In genomic region chr19:17872251-17873001, GRCh38 we compare ENCODE assay signal across 13 cellular contexts. TPM values are rescaled to one million over a fixed set of nuclear protein-coding genes. Genes with fewer than 3 reads are reported as not detected.
DNase-seq lines count a peak whose midpoint lies in the region; ATAC-seq and TF ChIP-seq lines count a peak whose summit lies in the region.
"Had no signal": no experiment of that assay in that cellular context is flagged by ENCODE, and none has a peak within 500 bp of the region (broad histone marks: within the 10 kb centered on the region; RNA-seq: fewer than 3 reads in every experiment).

No MANE protein-coding gene starts in this region.

- no peaks in the 10 kb centered on the region for H3K9me3 Mint-ChIP-seq in GM23338
- H3K9me3 Mint-ChIP-seq in effector memory CD8-positive, alpha-beta T cell, result no peaks in the 10 kb centered on the region
- H3K9me3 Mint-ChIP-seq: brain had no signal

- H3K4me1 ChIP-seq in GM23338 (ENCODE audit: insufficient read depth), result peaks cover 12% of the 10 kb centered on the region; the same call in 1 of the 2 replicates

- H3K4me3 Mint-ChIP-seq in GM23338, result no peak overlapping the region
- peak overlapping the region; percentile 50 to 62 for H3K4me3 Mint-ChIP-seq in effector memory CD8-positive, alpha-beta T cell
- H3K4me3 Mint-ChIP-seq: brain had no signal

- no peak for TF ChIP-seq CTCF in GM23338 (conservative IDR thresholded peaks at IDR 0.05; ENCODE audit: low read depth in 2 of 2)

- 0 out of 2 replicates have a peak overlapping the region, but pooled peaks have one; percentile 48 for H3K4me2 ChIP-seq in GM23338

- H3K27me3 ChIP-seq in GM23338 (ENCODE audit: insufficient read depth), result peaks cover 41% of the 10 kb centered on the region

- no peaks in the 10 kb centered on the region for H3K36me3 ChIP-seq in GM23338 (ENCODE audit: insufficient read depth)

- DNase-seq in GM23338 (ENCODE audit: low spot score) (peak; percentile 39), NCI-H1417 treated with DMSO at 0.1 percent for 48 hours (lab: John Stamatoyannopoulos, UW) (no peak), NCI-H2196 treated with DMSO at 0.1 percent for 48 hours (lab: John Stamatoyannopoulos, UW; ENCODE audit: unreplicated experiment) (no peak)
- DNase-seq in activated CD4-positive, alpha-beta T cell treated with anti-CD3 and anti-CD28 coated beads for 48 hours, result peak; percentile 78
- no peak for DNase-seq in effector memory CD8-positive, alpha-beta T cell
- DNase-seq in stimulated activated CD4-positive, alpha-beta T cell treated with anti-CD3 and anti-CD28 coated beads, Interleukin-1b, Interleukin-23, amount 100 ng/mL, for 48 hours, result peak; percentile 75
- no peak for DNase-seq in effector CD4-positive, alpha-beta T cell
- DNase-seq: foreskin fibroblast, T1000 had no signal

- H3K9me2 ChIP-seq in GM23338 (ENCODE audit: insufficient read depth), result no peaks in the 10 kb centered on the region

- no peak overlapping the region for H3K4me3 ChIP-seq in GM23338

- no peaks in the 10 kb centered on the region for H3K36me3 Mint-ChIP-seq in GM23338 (ENCODE audit: low read depth)
- peaks cover 6% of the 10 kb centered on the region for H3K36me3 Mint-ChIP-seq in effector memory CD8-positive, alpha-beta T cell (ENCODE audit: insufficient read depth)
- H3K36me3 Mint-ChIP-seq: brain had no signal

- H3F3A ChIP-seq in GM23338 (replicated peaks; ENCODE audit: low read depth), result peaks cover 11% of the 10 kb centered on the region; the same call in 1 of the 2 replicates

- H2AFZ ChIP-seq in GM23338, result 0 out of 2 replicates have a peak overlapping the region, but pooled peaks have one; percentile 63

- H3K27ac Mint-ChIP-seq in GM23338, result no peak overlapping the region
- peak overlapping the region in 1 of 2 donors; percentile 46 for H3K27ac Mint-ChIP-seq in effector memory CD8-positive, alpha-beta T cell
- H3K27ac Mint-ChIP-seq: brain had no signal

- H3K27me3 Mint-ChIP-seq in GM23338 (ENCODE audit: insufficient read depth, low read depth, poor library complexity), result peaks cover 30% of the 10 kb centered on the region
- H3K27me3 Mint-ChIP-seq in effector memory CD8-positive, alpha-beta T cell, result peaks cover 0 to 16% of the 10 kb centered on the region in 2 donors

- H3K27ac ChIP-seq in GM23338 (ENCODE audit: low read depth), result no peak overlapping the region

- ATAC-seq in GM23338 (no peak), HG03280 (IDR thresholded peaks at IDR 0.05; ENCODE audit: unreplicated experiment) (no peak)
- peak; percentile 15 for ATAC-seq in effector memory CD8-positive, alpha-beta T cell (replicated peaks)

- no peaks in the 10 kb centered on the region for H4K20me1 ChIP-seq in GM23338 (replicated peaks; ENCODE audit: insufficient read depth)

- no peaks in the 10 kb centered on the region for H3K79me2 ChIP-seq in GM23338 (replicated peaks; ENCODE audit: insufficient read depth)

- H3K4me1 Mint-ChIP-seq in GM23338, result peaks cover 12% of the 10 kb centered on the region
- H3K4me1 Mint-ChIP-seq in effector memory CD8-positive, alpha-beta T cell (ENCODE audit: low read depth in 2 of 2), result peaks cover 0 to 7% of the 10 kb centered on the region in 2 donors
- H3K4me1 Mint-ChIP-seq: brain had no signal

TF ChIP-seq in GM23338, 12 proteins besides CTCF, POLR2A, EP300 and RAD21 (continues in another document):
- TF ChIP-seq ZNF331 (CRISPR knock-in tag; IDR thresholded peaks at IDR 0.05; ENCODE audit: low read depth), result no peak
- no peak for TF ChIP-seq EZH2 (IDR thresholded peaks at IDR 0.05; ENCODE audit: low read depth, unreplicated experiment)
- no peak for TF ChIP-seq NANOG (IDR thresholded peaks at IDR 0.05; ENCODE audit: borderline replicate concordance)
- TF ChIP-seq CREB1 (CRISPR knock-in tag; IDR thresholded peaks at IDR 0.05; ENCODE audit: low read depth), result no peak
- no peak for TF ChIP-seq REST (IDR thresholded peaks at IDR 0.05; ENCODE audit: unreplicated experiment)
- no peak for TF ChIP-seq ZNF114 (CRISPR knock-in tag; IDR thresholded peaks at IDR 0.05)
- no peak for TF ChIP-seq EZH2phosphoT487 (IDR thresholded peaks at IDR 0.05; ENCODE audit: unreplicated experiment)

RNA-seq across cellular contexts. Expression of gene SLC5A5, which starts 0.7 kb away (rescaled TPM):
- total RNA-seq in GM23338 (2014; rRNA removed; shearing (Covaris generic)), result 2.1 and 2.6 TPM in 2 replicates
- polyA plus RNA-seq in GM23338 (2016; fragmentation: Nextera tagmentation; extraction: Ambion mirVana), result 1.0 and 1.7 TPM in 2 replicates
- total RNA-seq: mucosa of gallbladder, urinary bladder had no signal
- polyA plus RNA-seq: urinary bladder had no signal

RNA-seq across cellular contexts. Expression of gene RPL18A, which starts 12.7 kb away (rescaled TPM):
- total RNA-seq in GM23338 (2014; rRNA removed; shearing (Covaris generic)), result 1,233 and 1,314 TPM in 2 replicates
- polyA plus RNA-seq in GM23338 (2016; fragmentation: Nextera tagmentation; extraction: Ambion mirVana), result 2,829 and 2,918 TPM in 2 replicates

RNA-seq across cellular contexts. Expression of gene JAK3, which starts 24.6 kb away (rescaled TPM):
- 4.2 and 5.4 TPM in 2 replicates for total RNA-seq in GM23338 (2014; rRNA removed; shearing (Covaris generic))
- polyA plus RNA-seq in GM23338 (2016; fragmentation: Nextera tagmentation; extraction: Ambion mirVana), result 2.8 and 2.9 TPM in 2 replicates

RNA-seq across cellular contexts. Expression of gene INSL3, which starts 51.1 kb away (rescaled TPM):
- total RNA-seq in GM23338 (2014; rRNA removed; shearing (Covaris generic)), result not detected in 2 replicates
- polyA plus RNA-seq in GM23338 (2016; fragmentation: Nextera tagmentation; extraction: Ambion mirVana), result 0.76 and 1.5 TPM in 2 replicates
- total RNA-seq: mucosa of gallbladder, urinary bladder had no signal

Comparison
In these comparisons a context has a peak if more than half of its experiments do, and no peak if none do; other contexts are left out.
1. DNase-seq: peak in GM23338 (single experiment), activated CD4-positive, alpha-beta T cell treated with anti-CD3 and anti-CD28 coated beads for 48 hours (single experiment) and stimulated activated CD4-positive, alpha-beta T cell treated with anti-CD3 and anti-CD28 coated beads, Interleukin-1b, Interleukin-23, amount 100 ng/mL, for 48 hours (single experiment); none in effector memory CD8-positive, alpha-beta T cell (0 of 3), NCI-H1417 treated with DMSO at 0.1 percent for 48 hours (single experiment), effector CD4-positive, alpha-beta T cell (single experiment) and NCI-H2196 treated with DMSO at 0.1 percent for 48 hours (single experiment).